Comparison of ENCODE assay signal across 1 cellular context in the genomic region with DNA sequence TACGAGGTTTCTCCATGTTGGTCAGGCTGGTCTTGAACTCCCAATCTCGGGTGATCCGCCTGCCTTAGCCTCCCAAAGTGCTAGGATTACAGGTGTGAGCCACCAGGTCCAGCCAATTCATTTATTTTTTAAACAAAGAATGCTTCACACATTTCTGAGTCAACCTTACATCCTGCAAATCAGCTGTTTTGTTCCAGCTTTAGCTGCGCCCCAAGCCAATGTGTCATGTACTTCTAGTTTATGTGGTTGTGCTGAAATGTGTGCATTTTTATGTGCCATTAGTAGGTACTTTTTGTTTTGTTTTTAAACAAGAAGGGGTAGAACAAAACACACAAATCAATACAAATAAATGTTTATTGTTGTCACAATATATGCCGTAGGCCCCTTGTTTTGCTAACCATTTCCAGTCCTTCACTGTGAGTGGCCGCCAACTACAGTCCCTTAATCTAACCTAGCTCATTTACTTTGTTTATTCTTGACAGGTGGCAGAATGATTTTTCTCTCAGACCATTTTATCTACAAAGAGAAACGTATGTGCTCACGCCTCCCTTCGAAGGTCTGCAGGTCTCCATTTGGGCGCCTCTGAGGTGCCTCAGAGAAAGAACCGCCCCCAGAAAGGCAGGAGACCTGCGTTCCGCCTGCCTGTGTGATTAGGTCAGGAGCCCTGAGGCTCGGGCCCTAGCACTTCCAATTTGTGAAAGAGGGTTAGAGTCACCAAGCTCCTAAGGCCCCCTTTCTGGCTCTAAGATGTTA.
TF ChIP-seq lines count a peak whose summit lies in the region.

No MANE protein-coding gene starts in this region.

TF ChIP-seq in IMR-90, 13 proteins besides CTCF, POLR2A, EP300 and RAD21:
- TF ChIP-seq MAFK (IDR thresholded peaks at IDR 0.05; ENCODE audit: low read depth, low read length): no peak
- TF ChIP-seq MAZ (IDR thresholded peaks at IDR 0.05; ENCODE audit: borderline replicate concordance, low read depth, low read length): no peak
- TF ChIP-seq CHD1 (IDR thresholded peaks at IDR 0.05; ENCODE audit: low read depth, low read length): no peak
